Comparison of ENCODE assay signal across 1 cellular context in the genomic region with DNA sequence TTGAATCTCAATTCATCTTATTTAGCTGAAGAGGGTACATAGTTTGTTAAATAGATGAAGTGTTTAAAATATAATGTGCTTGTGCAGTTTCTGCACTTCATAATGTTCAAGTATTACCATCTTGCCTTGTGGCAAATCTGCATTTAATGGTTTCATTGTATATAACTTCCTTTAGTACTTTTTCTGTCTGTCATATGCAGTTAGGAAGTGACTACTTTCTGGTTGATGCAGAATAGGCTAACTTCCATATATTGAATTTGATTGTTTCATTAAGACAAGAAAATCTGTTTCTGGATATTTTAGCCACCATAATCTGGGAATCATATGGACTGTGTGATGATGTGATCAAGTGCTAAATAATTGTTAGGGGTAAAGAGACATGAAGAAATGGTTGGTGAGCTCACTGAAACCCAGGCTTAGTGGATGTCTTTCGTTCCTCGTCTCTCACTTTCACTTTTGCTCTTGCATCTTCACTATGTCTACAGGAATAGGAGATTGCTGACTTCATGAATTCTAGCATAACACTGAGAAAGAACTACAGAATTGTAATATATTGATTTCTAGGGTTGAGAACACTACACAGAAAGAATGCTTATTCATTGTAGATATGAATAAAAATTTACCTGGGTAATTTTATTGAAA.
TF ChIP-seq lines count a peak whose summit lies in the region.

No MANE protein-coding gene starts in this region.

TF ChIP-seq in A549, 52 proteins besides CTCF, POLR2A, EP300 and RAD21 (continued from another document):
- TF ChIP-seq REST (IDR thresholded peaks at IDR 0.05) (no peak), ZNF302 (CRISPR knock-in tag; IDR thresholded peaks at IDR 0.05) (no peak), HOXA7 (CRISPR knock-in tag; IDR thresholded peaks at IDR 0.05) (no peak)
- TF ChIP-seq, protein P1, sequence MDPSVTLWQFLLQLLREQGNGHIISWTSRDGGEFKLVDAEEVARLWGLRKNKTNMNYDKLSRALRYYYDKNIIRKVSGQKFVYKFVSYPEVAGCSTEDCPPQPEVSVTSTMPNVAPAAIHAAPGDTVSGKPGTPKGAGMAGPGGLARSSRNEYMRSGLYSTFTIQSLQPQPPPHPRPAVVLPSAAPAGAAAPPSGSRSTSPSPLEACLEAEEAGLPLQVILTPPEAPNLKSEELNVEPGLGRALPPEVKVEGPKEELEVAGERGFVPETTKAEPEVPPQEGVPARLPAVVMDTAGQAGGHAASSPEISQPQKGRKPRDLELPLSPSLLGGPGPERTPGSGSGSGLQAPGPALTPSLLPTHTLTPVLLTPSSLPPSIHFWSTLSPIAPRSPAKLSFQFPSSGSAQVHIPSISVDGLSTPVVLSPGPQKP (IDR thresholded peaks at IDR 0.05; ENCODE audit: low read depth, low read length): no peak
